10 cellular contexts compared by ENCODE assay signal in genomic region chr6:12608016-12608860, GRCh38.
A peak's percentile ranks its signal among the peaks of the same experiment; 100 is the strongest.
DNase-seq lines count a peak whose midpoint lies in the region; ATAC-seq and TF ChIP-seq lines count a peak whose summit lies in the region.
"Had no signal": no experiment of that assay in that cellular context is flagged by ENCODE, and none has a peak within 500 bp of the region (broad histone marks: within the 10 kb centered on the region; RNA-seq: fewer than 3 reads in every experiment).

No MANE protein-coding gene starts in this region.

- no peak overlapping the region for H2BK15ac ChIP-seq in IMR-90 (ENCODE audit: low read depth, low read length)

- H3K36me3 Mint-ChIP-seq in CD4-positive, alpha-beta T cell (ENCODE audit: low read depth): no peaks in the 10 kb centered on the region
- H3K36me3 Mint-ChIP-seq: activated naive CD8-positive, alpha-beta T cell had no signal

- no peak overlapping the region for H3K14ac ChIP-seq in IMR-90 (replicated peaks; ENCODE audit: low read depth, low read length)

- BruUV-seq in IMR-90 (replicated peaks; lab: Mats Ljungman, UMichigan): no TSS peak

- peak overlapping the region in 1 of 2 experiments; percentile 82; a peak in 1 of 4 replicates for H4K8ac ChIP-seq in IMR-90 (ENCODE audit: low read depth in 2 of 2, low read length in 2 of 2)

- intact Hi-C loops in IMR-90 (cut with micrococcal nuclease) (loop anchor here (5.0 kb wide), 1 partner anchor 461 kb away; no protein-coding TSS in a partner anchor), psoas muscle (cut with DNase I) (loop anchor here in 1 of 2 donors (10.0 kb wide), 1 partner anchor 313 kb away; the partner anchor contains the start of gene EDN1)
- intact Hi-C loops in CD4-positive, alpha-beta T cell (cut with DNase I, micrococcal nuclease): loop anchor here in 1 of 2 experiments (5.0 kb wide), 1 partner anchor 371 kb away; no protein-coding TSS in a partner anchor

- H3K9me3 Mint-ChIP-seq in CD4-positive, alpha-beta T cell: no peaks in the 10 kb centered on the region

- peak overlapping the region; percentile 76; the same call in 1 of the 2 replicates for H3K18ac ChIP-seq in IMR-90 (ENCODE audit: low read depth, low read length)

- no peak overlapping the region; the same call in 1 of the 2 replicates for H3K23ac ChIP-seq in IMR-90 (ENCODE audit: low read depth, low read length)

- 0 out of 2 replicates have a peak overlapping the region, but pooled peaks have one; percentile 9 for H2BK20ac ChIP-seq in IMR-90 (ENCODE audit: low read depth, low read length)

- no peak overlapping the region for H2AFZ ChIP-seq in IMR-90 (replicated peaks; ENCODE audit: low read length, poor library complexity)

- no peak overlapping the region; the same call in 1 of the 2 replicates for H4K91ac ChIP-seq in IMR-90 (ENCODE audit: insufficient read depth, low read depth, low read length)

- H3K27ac ChIP-seq in IMR-90 (ENCODE audit: insufficient read depth, low read length) (0 out of 2 replicates have a peak overlapping the region, but pooled peaks have one; percentile 11), psoas muscle (no peak overlapping the region)
- H3K27ac ChIP-seq in CD4-positive, alpha-beta T cell (ENCODE audit: low read depth, low read length): no peak overlapping the region
- H3K27ac ChIP-seq: right lobe of liver had no signal

- 0 out of 2 replicates have a peak overlapping the region, but pooled peaks have one; percentile 29 for H3K9ac ChIP-seq in IMR-90 (ENCODE audit: low read depth, low read length)

- ATAC-seq in GM21717 (IDR thresholded peaks at IDR 0.05; ENCODE audit: unreplicated experiment) (peak; percentile 81), IMR-90 (ENCODE audit: low read depth) (peak; percentile 37), psoas muscle (no peak)
- no peak for ATAC-seq in CD4-positive, alpha-beta T cell (ENCODE audit: poor library complexity)

- H3K27me3 Mint-ChIP-seq in CD4-positive, alpha-beta T cell: peaks cover 33% of the 10 kb centered on the region

- POLR2A ChIA-PET in IMR-90 (lab: Charles Lee; ENCODE audit: unreplicated experiment): no interaction called here
- POLR2A ChIA-PET in CD4-positive, alpha-beta T cell (lab: Charles Lee): no interaction called here

- H2BK120ac ChIP-seq in IMR-90 (ENCODE audit: low read depth, low read length): peak overlapping the region; percentile 52; the same call in 1 of the 2 replicates

- TF ChIP-seq CTCF in IMR-90 (conservative IDR thresholded peaks at IDR 0.05; ENCODE audit: low read depth, low read length) (no peak), fibroblast of villous mesenchyme (IDR thresholded peaks at IDR 0.05; ENCODE audit: insufficient read depth, low read depth, low read length) (no peak), psoas muscle (IDR thresholded peaks at IDR 0.05) (no peak)
- no peak for TF ChIP-seq CTCF in CD4-positive, alpha-beta T cell (IDR thresholded peaks at IDR 0.05)

- H3K9me3 ChIP-seq in IMR-90 (ENCODE audit: control insufficient read depth, insufficient read depth, low read length) (no peaks in the 10 kb centered on the region), psoas muscle (no peaks in the 10 kb centered on the region)
- no peaks in the 10 kb centered on the region for H3K9me3 ChIP-seq in CD4-positive, alpha-beta T cell (ENCODE audit: control insufficient read depth, low read length)
- H3K9me3 ChIP-seq: right lobe of liver had no signal

- H3K36me3 ChIP-seq in IMR-90 (ENCODE audit: control insufficient read depth, insufficient read depth, low read length) (no peaks in the 10 kb centered on the region), psoas muscle (ENCODE audit: insufficient read depth in 1 of 2, low read depth in 1 of 2) (no peaks in the 10 kb centered on the region)
- H3K36me3 ChIP-seq: right lobe of liver had no signal

- in situ Hi-C loops in IMR-90 (cut with MboI; ENCODE audit: low sequenced_read_pairs): loop anchor here (5.0 kb wide), 1 partner anchor 1021 kb away; no protein-coding TSS in a partner anchor

- peak overlapping the region; percentile 75 for H2BK5ac ChIP-seq in IMR-90 (ENCODE audit: low read depth, low read length, poor library complexity, severe bottlenecking)

- H3K79me1 ChIP-seq in IMR-90 (ENCODE audit: low read depth in 1 of 2, low read length in 2 of 2): no peaks in the 10 kb centered on the region

- WGBS in IMR-90 (ENCODE audit: extremely low coverage in 2 of 2, insufficient read length in 1 of 2), 2 experiments: no CpG with 5 or more reads among the region's 8 CpGs
- WGBS in psoas muscle, 3 donors: 63 to 66% (median 65%) methylated on average over 8 of the region's 8 CpGs

- H3K4me3 ChIP-seq in IMR-90 (ENCODE audit: insufficient read depth, low read depth, low read length) (no peak overlapping the region), fibroblast of villous mesenchyme (ENCODE audit: low read depth, low read length) (no peak overlapping the region), psoas muscle (no peak overlapping the region)
- H3K4me3 ChIP-seq: right lobe of liver had no signal

- TF ChIP-seq RAD21 in IMR-90 (IDR thresholded peaks at IDR 0.05; ENCODE audit: low read length): no peak

- no peak overlapping the region for H2AK9ac ChIP-seq in IMR-90 (replicated peaks; ENCODE audit: low read depth, low read length, poor library complexity)

- CTCF ChIA-PET in IMR-90 (lab: Yijun Ruan, JAX): interaction anchor here (0.9 to 3.7 kb wide), 3 partner anchors 317 to 533 kb away, joined by 3 to 21 read pairs (median 3); partner anchors contain the start of gene EDN1
- CTCF ChIA-PET in CD4-positive, alpha-beta T cell (lab: Charles Lee): no interaction called here

- peaks cover 4% of the 10 kb centered on the region; the same call in 1 of the 2 replicates for H3K27me3 ChIP-seq in IMR-90 (ENCODE audit: control insufficient read depth, insufficient read depth, low read length)
- H3K27me3 ChIP-seq in psoas muscle (ENCODE audit: insufficient read depth in 3 of 3, low read length in 2 of 3): no peaks in the 10 kb centered on the region
- H3K27me3 ChIP-seq in CD4-positive, alpha-beta T cell (ENCODE audit: control insufficient read depth, insufficient read depth, low read length): peaks cover 8% of the 10 kb centered on the region
- H3K27me3 ChIP-seq: right lobe of liver had no signal

- no peak overlapping the region for H3K4me3 Mint-ChIP-seq in CD4-positive, alpha-beta T cell
- H3K4me3 Mint-ChIP-seq: activated naive CD8-positive, alpha-beta T cell had no signal

- no peak overlapping the region for H3K56ac ChIP-seq in IMR-90 (ENCODE audit: extremely low read depth, insufficient read depth, low read length)

- H3K4me1 ChIP-seq in IMR-90 (ENCODE audit: control insufficient read depth, insufficient read depth, low read length): peaks cover 7% of the 10 kb centered on the region; the same call in 1 of the 2 replicates
- H3K4me1 ChIP-seq in psoas muscle: no peaks in the 10 kb centered on the region
- H3K4me1 ChIP-seq: right lobe of liver had no signal

- TF ChIP-seq POLR2A in IMR-90 (IDR thresholded peaks at IDR 0.05; ENCODE audit: low read depth, low read length): no peak

- peak overlapping the region; percentile 66; the same call in 1 of the 2 replicates for H3K4ac ChIP-seq in IMR-90 (ENCODE audit: low read depth, low read length)

- dilution Hi-C loops in IMR-90 (cut with HindIII; ENCODE audit: low sequenced_read_pairs, unreplicated experiment): no loop called here

- H3K9me1 ChIP-seq in IMR-90 (ENCODE audit: insufficient read depth, low read length): no peaks in the 10 kb centered on the region

- no peak overlapping the region for H2AK5ac ChIP-seq in IMR-90 (ENCODE audit: low read depth, low read length)

- no peaks in the 10 kb centered on the region for H3K4me1 Mint-ChIP-seq in CD4-positive, alpha-beta T cell (ENCODE audit: low read depth)

- peak overlapping the region; percentile 32 for H3K4me2 ChIP-seq in IMR-90 (ENCODE audit: low read depth, low read length)

- DNase-seq in GM03348 (ENCODE audit: low spot score) (peak; percentile 47), IMR-90 (peak; percentile 40), fibroblast of villous mesenchyme (ENCODE audit: low read depth) (peak; percentile 25), psoas muscle (no peak), NCI-H69 (lab: John Stamatoyannopoulos, UW) (no peak)
- DNase-seq in effector CD8-positive, alpha-beta T cell (lab: John Stamatoyannopoulos, UW): no peak
- no peak for DNase-seq in CD4-positive, alpha-beta T cell
- DNase-seq: right lobe of liver had no signal

- H4K5ac ChIP-seq in IMR-90 (ENCODE audit: low read depth, low read length): peak overlapping the region; percentile 77; the same call in 1 of the 2 replicates

- H4K20me1 ChIP-seq in IMR-90 (ENCODE audit: insufficient read depth, low read length): no peaks in the 10 kb centered on the region

- H3K27ac Mint-ChIP-seq in CD4-positive, alpha-beta T cell: no peak overlapping the region
- H3K27ac Mint-ChIP-seq: activated naive CD8-positive, alpha-beta T cell had no signal

TF ChIP-seq in IMR-90, 13 proteins besides CTCF, POLR2A, EP300 and RAD21 (continues in another document):
- TF ChIP-seq RCOR1 (IDR thresholded peaks at IDR 0.05; ENCODE audit: insufficient replicate concordance, low read length) (no peak), SMC3 (IDR thresholded peaks at IDR 0.05; ENCODE audit: low read depth, low read length) (no peak), MAZ (IDR thresholded peaks at IDR 0.05; ENCODE audit: borderline replicate concordance, low read depth, low read length) (no peak), RFX5 (IDR thresholded peaks at IDR 0.05; ENCODE audit: low read depth, low read length) (no peak), MAFK (IDR thresholded peaks at IDR 0.05; ENCODE audit: low read depth, low read length) (no peak), USF2 (IDR thresholded peaks at IDR 0.05; ENCODE audit: low read depth, low read length) (no peak), CHD1 (IDR thresholded peaks at IDR 0.05; ENCODE audit: low read depth, low read length) (no peak), FOS (IDR thresholded peaks at IDR 0.05; ENCODE audit: low read depth, low read length) (no peak), CEBPB (IDR thresholded peaks at IDR 0.05; ENCODE audit: low read depth, low read length) (no peak), BHLHE40 (IDR thresholded peaks at IDR 0.05; ENCODE audit: low read depth, low read length) (no peak), NFE2L2 (IDR thresholded peaks at IDR 0.05; ENCODE audit: low read depth, low read length) (no peak), MXI1 (IDR thresholded peaks at IDR 0.05; ENCODE audit: borderline replicate concordance, low read depth, low read length) (no peak)

Comparison
In these comparisons a context has a peak if more than half of its experiments do, and no peak if none do; other contexts are left out.
1. DNase-seq: peak in GM03348 (single experiment), IMR-90 (single experiment) and fibroblast of villous mesenchyme (single experiment); none in psoas muscle (0 of 2), effector CD8-positive, alpha-beta T cell (single experiment), CD4-positive, alpha-beta T cell (0 of 10) and NCI-H69 (single experiment).
2. ATAC-seq: peak in GM21717 (single experiment) and IMR-90 (single experiment); none in psoas muscle (0 of 4) and CD4-positive, alpha-beta T cell (single experiment).